In the genomic region with DNA sequence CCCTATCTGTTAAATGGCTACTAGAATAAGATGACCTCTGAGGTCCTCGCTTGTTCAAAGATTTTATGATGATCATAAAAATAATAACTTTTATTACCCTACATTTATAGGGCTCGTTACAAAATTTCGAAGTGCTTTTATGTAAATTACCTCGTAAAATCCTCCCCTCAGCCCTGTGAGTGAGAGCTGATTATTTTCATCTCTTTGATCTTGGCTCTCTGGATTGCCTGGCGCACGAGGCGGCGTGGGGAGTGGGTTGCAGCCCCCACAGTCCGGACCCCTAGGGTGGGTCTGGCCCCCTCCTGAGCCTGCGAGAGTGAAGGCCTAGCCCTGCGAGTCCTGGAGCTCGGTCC, we compare ENCODE assay signal across 9 cellular contexts. TPM values are rescaled to one million over a fixed set of nuclear protein-coding genes. Genes with fewer than 3 reads are reported as not detected.
DNase-seq lines count a peak whose midpoint lies in the region; ATAC-seq and TF ChIP-seq lines count a peak whose summit lies in the region.
"Had no signal": no experiment of that assay in that cellular context is flagged by ENCODE, and none has a peak within 500 bp of the region (broad histone marks: within the 10 kb centered on the region; RNA-seq: fewer than 3 reads in every experiment).

No MANE protein-coding gene starts in this region.

- no peak overlapping the region for H3K27ac ChIP-seq in OCI-LY7 (ENCODE audit: low read depth, low read length, poor library complexity, severe bottlenecking)
- H3K27ac ChIP-seq: right lobe of liver had no signal

- H3K79me2 ChIP-seq in OCI-LY7 (ENCODE audit: insufficient read depth, low read depth, low read length), result no peaks in the 10 kb centered on the region

- no peak overlapping the region for H3K9ac ChIP-seq in iPS-15b (ENCODE audit: low read depth, low read length)

- H4K20me1 ChIP-seq in OCI-LY7 (ENCODE audit: insufficient read depth, low read length), result no peaks in the 10 kb centered on the region

- no peak for TF ChIP-seq CTCF in activated CD8-positive, alpha-beta T cell treated with anti-CD3 and anti-CD28 coated beads for 36 hours (IDR thresholded peaks at IDR 0.05)
- no peak for TF ChIP-seq CTCF in OCI-LY7 (conservative IDR thresholded peaks at IDR 0.05; ENCODE audit: low read length)

- H3K27me3 ChIP-seq in iPS-15b (ENCODE audit: control insufficient read depth, insufficient read depth, low read length), result peaks cover 36% of the 10 kb centered on the region

- POLR2A ChIA-PET in activated CD8-positive, alpha-beta T cell treated with anti-CD3 and anti-CD28 coated beads for 36 hours (lab: Charles Lee), result interaction anchor here (0.6 kb wide), 1 partner anchor 60 kb away, joined by 5 read pairs; no protein-coding TSS in a partner anchor
- POLR2A ChIA-PET in OCI-LY7 (lab: Charles Lee), result no interaction called here

- peaks cover 53% of the 10 kb centered on the region for H3K27me3 Mint-ChIP-seq in T-helper 1 cell treated with Interleukin-12 subunit alpha and Interleukin-12 subunit beta and Interleukin-4 antibody, amounts not matched to agents 30 μg/mL and 1 μg/mL, for 36 hours (ENCODE audit: low read depth)
- H3K27me3 Mint-ChIP-seq in activated CD8-positive, alpha-beta T cell treated with anti-CD3 and anti-CD28 coated beads for 36 hours, result peaks cover 2% of the 10 kb centered on the region

- no peak overlapping the region for H2AFZ ChIP-seq in OCI-LY7 (ENCODE audit: low read length)

- BruUV-seq in OCI-LY7 (replicated peaks; lab: Mats Ljungman, UMichigan), result no TSS peak

- intact Hi-C loops in activated CD8-positive, alpha-beta T cell treated with anti-CD3 and anti-CD28 coated beads for 36 hours (cut with micrococcal nuclease), result loop anchor here (10.0 kb wide), 1 partner anchor 312 kb away; no protein-coding TSS in a partner anchor
- intact Hi-C loops in OCI-LY7 (cut with micrococcal nuclease; ENCODE audit: unreplicated experiment), result loop anchor here (10.0 kb wide), 1 partner anchor 532 kb away; no protein-coding TSS in a partner anchor

- no peak for ATAC-seq in activated CD8-positive, alpha-beta T cell treated with anti-CD3 and anti-CD28 coated beads for 36 hours
- no peak for ATAC-seq in stimulated activated effector memory CD8-positive, alpha-beta T cell treated with anti-CD3 and anti-CD28 coated beads, Interleukin-12 subunit alpha, Interleukin-12 subunit beta, amount 100 ng/mL, for 72 hours

- DNase-seq in T-helper 1 cell, result no peak
- no peak for DNase-seq in activated CD8-positive, alpha-beta T cell treated with anti-CD3 and anti-CD28 coated beads for 36 hours
- no peak for DNase-seq in stimulated activated effector memory CD8-positive, alpha-beta T cell treated with anti-CD3 and anti-CD28 coated beads, Interleukin-12 subunit alpha, Interleukin-12 subunit beta, amount 100 ng/mL, for 72 hours (ENCODE audit: low spot score in 2 of 2)
- DNase-seq in NCI-H1694 treated with DMSO at 0.1 percent for 48 hours (lab: John Stamatoyannopoulos, UW), result no peak
- no peak for DNase-seq in OCI-LY7 (ENCODE audit: low spot score)
- DNase-seq in iPS-NIHi11 (ENCODE audit: low spot score), result no peak
- DNase-seq: right lobe of liver had no signal

- H3K9me3 Mint-ChIP-seq in T-helper 1 cell treated with Interleukin-12 subunit alpha and Interleukin-12 subunit beta and Interleukin-4 antibody, amounts not matched to agents 30 μg/mL and 1 μg/mL, for 36 hours, result no peaks in the 10 kb centered on the region
- no peaks in the 10 kb centered on the region for H3K9me3 Mint-ChIP-seq in activated CD8-positive, alpha-beta T cell treated with anti-CD3 and anti-CD28 coated beads for 36 hours
- no peaks in the 10 kb centered on the region for H3K9me3 Mint-ChIP-seq in stimulated activated effector memory CD8-positive, alpha-beta T cell treated with anti-CD3 and anti-CD28 coated beads, Interleukin-12 subunit alpha, Interleukin-12 subunit beta, amount 100 ng/mL, for 72 hours

- H3K4me1 Mint-ChIP-seq in T-helper 1 cell treated with Interleukin-12 subunit alpha and Interleukin-12 subunit beta and Interleukin-4 antibody, amounts not matched to agents 30 μg/mL and 1 μg/mL, for 36 hours (ENCODE audit: low read depth), result peaks cover 13% of the 10 kb centered on the region
- H3K4me1 Mint-ChIP-seq in activated CD8-positive, alpha-beta T cell treated with anti-CD3 and anti-CD28 coated beads for 36 hours (ENCODE audit: low read depth), result peaks cover 15% of the 10 kb centered on the region
- peaks cover 5% of the 10 kb centered on the region for H3K4me1 Mint-ChIP-seq in stimulated activated effector memory CD8-positive, alpha-beta T cell treated with anti-CD3 and anti-CD28 coated beads, Interleukin-12 subunit alpha, Interleukin-12 subunit beta, amount 100 ng/mL, for 72 hours

- H3K36me3 ChIP-seq in iPS-15b (ENCODE audit: control insufficient read depth, insufficient read depth, low read length) (no peaks in the 10 kb centered on the region), OCI-LY7 (ENCODE audit: insufficient read depth, low read length) (no peaks in the 10 kb centered on the region)
- H3K36me3 ChIP-seq: right lobe of liver had no signal

- H3K4me3 ChIP-seq in iPS-15b (ENCODE audit: low read depth, low read length) (peak overlapping the region; percentile 69), OCI-LY7 (ENCODE audit: low read depth, low read length, poor library complexity, severe bottlenecking) (no peak overlapping the region)

- H3K27ac Mint-ChIP-seq in T-helper 1 cell treated with Interleukin-12 subunit alpha and Interleukin-12 subunit beta and Interleukin-4 antibody, amounts not matched to agents 30 μg/mL and 1 μg/mL, for 36 hours, result no peak overlapping the region
- H3K27ac Mint-ChIP-seq in activated CD8-positive, alpha-beta T cell treated with anti-CD3 and anti-CD28 coated beads for 36 hours, result no peak overlapping the region
- no peak overlapping the region for H3K27ac Mint-ChIP-seq in stimulated activated effector memory CD8-positive, alpha-beta T cell treated with anti-CD3 and anti-CD28 coated beads, Interleukin-12 subunit alpha, Interleukin-12 subunit beta, amount 100 ng/mL, for 72 hours

- CTCF ChIA-PET in activated CD8-positive, alpha-beta T cell treated with anti-CD3 and anti-CD28 coated beads for 36 hours (lab: Charles Lee), result interaction anchor here (0.7 to 1.5 kb wide), 2 partner anchors 9 to 182 kb away, joined by 3 to 7 read pairs; no protein-coding TSS in a partner anchor
- CTCF ChIA-PET in OCI-LY7 (lab: Charles Lee; ENCODE audit: unreplicated experiment), result interaction anchor here (0.7 kb wide), 1 partner anchor 57 kb away, joined by 3 read pairs; no protein-coding TSS in a partner anchor

- H3K9me3 ChIP-seq in iPS-15b (ENCODE audit: control insufficient read depth, insufficient read depth, low read length) (no peaks in the 10 kb centered on the region), OCI-LY7 (ENCODE audit: low read length) (no peaks in the 10 kb centered on the region)
- H3K9me3 ChIP-seq: right lobe of liver had no signal

- H3K4me1 ChIP-seq in iPS-15b (ENCODE audit: control insufficient read depth, insufficient read depth, low read length) (peaks cover 6% of the 10 kb centered on the region), OCI-LY7 (ENCODE audit: insufficient read depth, low read length, poor library complexity, severe bottlenecking) (peaks cover 6% of the 10 kb centered on the region)

- peak overlapping the region; percentile 67 for H3K4me3 Mint-ChIP-seq in T-helper 1 cell treated with Interleukin-12 subunit alpha and Interleukin-12 subunit beta and Interleukin-4 antibody, amounts not matched to agents 30 μg/mL and 1 μg/mL, for 36 hours
- peak overlapping the region; percentile 78 for H3K4me3 Mint-ChIP-seq in activated CD8-positive, alpha-beta T cell treated with anti-CD3 and anti-CD28 coated beads for 36 hours
- H3K4me3 Mint-ChIP-seq in stimulated activated effector memory CD8-positive, alpha-beta T cell treated with anti-CD3 and anti-CD28 coated beads, Interleukin-12 subunit alpha, Interleukin-12 subunit beta, amount 100 ng/mL, for 72 hours, result peak overlapping the region; percentile 60

- no peaks in the 10 kb centered on the region for H3K9me2 ChIP-seq in OCI-LY7 (ENCODE audit: insufficient read depth, low read length)

- H3K36me3 Mint-ChIP-seq in T-helper 1 cell treated with Interleukin-12 subunit alpha and Interleukin-12 subunit beta and Interleukin-4 antibody, amounts not matched to agents 30 μg/mL and 1 μg/mL, for 36 hours (ENCODE audit: low read depth), result no peaks in the 10 kb centered on the region
- no peaks in the 10 kb centered on the region for H3K36me3 Mint-ChIP-seq in activated CD8-positive, alpha-beta T cell treated with anti-CD3 and anti-CD28 coated beads for 36 hours (ENCODE audit: low read depth)
- H3K36me3 Mint-ChIP-seq in stimulated activated effector memory CD8-positive, alpha-beta T cell treated with anti-CD3 and anti-CD28 coated beads, Interleukin-12 subunit alpha, Interleukin-12 subunit beta, amount 100 ng/mL, for 72 hours, result no peaks in the 10 kb centered on the region

- H3K4me2 ChIP-seq in OCI-LY7 (ENCODE audit: low read length), result no peak overlapping the region

RNA-seq across cellular contexts. Expression of a gene that starts 1.6 kb away (rescaled TPM):
- 1 to 10 TPM; 3.2 to 3.3 TPM for total RNA-seq in activated CD8-positive, alpha-beta T cell treated with anti-CD3 and anti-CD28 coated beads for 36 hours
- total RNA-seq in OCI-LY7 (2014; rRNA removed; shearing (Covaris generic)), result 1.8 and 3.5 TPM in 2 replicates
- total RNA-seq in OCI-LY7 (2022), result 0.22 and 0.32 TPM in 2 replicates
